Comparison of ENCODE assay signal across 13 cellular contexts in genomic region chr7:35680403-35681013, GRCh38. TPM values are rescaled to one million over a fixed set of nuclear protein-coding genes. Genes with fewer than 3 reads are reported as not detected.
A peak's percentile ranks its signal among the peaks of the same experiment; 100 is the strongest.
DNase-seq lines count a peak whose midpoint lies in the region; ATAC-seq and FAIRE-seq lines count a peak whose summit lies in the region.
"Had no signal": no experiment of that assay in that cellular context is flagged by ENCODE, and none has a peak within 500 bp of the region (broad histone marks: within the 10 kb centered on the region; RNA-seq: fewer than 3 reads in every experiment).

No MANE protein-coding gene starts in this region.

- H3K79me2 ChIP-seq in mesendoderm (ENCODE audit: control insufficient read depth, insufficient read depth, low read length) = no peaks in the 10 kb centered on the region

- H2BK5ac ChIP-seq in mesendoderm (ENCODE audit: low read length) = no peak overlapping the region
- no peak overlapping the region for H2BK5ac ChIP-seq in neuronal stem cell (ENCODE audit: low read length)

- H3K4me1 ChIP-seq in mesendoderm (ENCODE audit: control insufficient read depth, low read depth, low read length) (no peaks in the 10 kb centered on the region), neuronal stem cell (ENCODE audit: control insufficient read depth in 2 of 2, insufficient read depth in 1 of 2, low read depth in 1 of 2, low read length in 2 of 2) (peaks cover 0 to 2% of the 10 kb centered on the region in 2 donors)

- H3K27ac Mint-ChIP-seq in activated CD8-positive, alpha-beta T cell treated with anti-CD3 and anti-CD28 coated beads, Interleukin-2, amount 10 ng/mL, durations not matched to agents 7 days and 5 days = peak overlapping the region; percentile 4

- H3K36me3 ChIP-seq in mesendoderm (ENCODE audit: control insufficient read depth, insufficient read depth, low read length) = no peaks in the 10 kb centered on the region
- peaks cover 2 to 11% of the 10 kb centered on the region in 2 donors for H3K36me3 ChIP-seq in neuronal stem cell (replicated peaks in 1 of 2; ENCODE audit: control insufficient read depth in 2 of 2, insufficient read depth in 2 of 2, low read length in 2 of 2)

- H2BK15ac ChIP-seq in mesendoderm (replicated peaks; ENCODE audit: low read depth) (no peak overlapping the region), neuronal stem cell (ENCODE audit: low read length) (no peak overlapping the region)

- H3K9me3 Mint-ChIP-seq in activated CD8-positive, alpha-beta T cell treated with anti-CD3 and anti-CD28 coated beads, Interleukin-2, amount 10 ng/mL, durations not matched to agents 7 days and 5 days (ENCODE audit: insufficient read depth) = no peaks in the 10 kb centered on the region

- H3K56ac ChIP-seq in mesendoderm (ENCODE audit: low read length) = no peak overlapping the region

- H3K23ac ChIP-seq in mesendoderm (ENCODE audit: low read length) = no peak overlapping the region
- H3K23ac ChIP-seq in neuronal stem cell (ENCODE audit: low read depth, low read length, poor library complexity) = no peak overlapping the region

- no peak overlapping the region for H3K4ac ChIP-seq in mesendoderm (ENCODE audit: low read depth, low read length)
- no peak overlapping the region for H3K4ac ChIP-seq in neuronal stem cell (ENCODE audit: low read length)

- ATAC-seq in activated CD8-positive, alpha-beta T cell treated with anti-CD3 and anti-CD28 coated beads, Interleukin-2, amount 10 ng/mL, durations not matched to agents 7 days and 5 days = peak; percentile 47
- no peak for ATAC-seq in GM19351 (IDR thresholded peaks at IDR 0.05; ENCODE audit: unreplicated experiment)
- ATAC-seq: left colon had no signal

- H3K4me3 ChIP-seq in mesendoderm (ENCODE audit: low read length) = no peak overlapping the region
- no peak overlapping the region for H3K4me3 ChIP-seq in neuronal stem cell (ENCODE audit: low read length in 2 of 2)
- H3K4me3 ChIP-seq: skin epidermis, thyroid gland had no signal

- POLR2A ChIA-PET in activated CD8-positive, alpha-beta T cell treated with anti-CD3 and anti-CD28 coated beads, Interleukin-2, amount 10 ng/mL, durations not matched to agents 7 days and 5 days (lab: Charles Lee) = interaction anchor here (0.6 kb wide), 1 partner anchor 120 kb away, joined by 3 read pairs; the partner anchor contains the start of gene SEPTIN7

- H2AFZ ChIP-seq in neuronal stem cell (ENCODE audit: low read length) = no peak overlapping the region

- no peak overlapping the region for H4K91ac ChIP-seq in neuronal stem cell (ENCODE audit: low read depth, low read length, poor library complexity)

- no peak overlapping the region for H4K5ac ChIP-seq in mesendoderm (ENCODE audit: low read length)

- H2BK12ac ChIP-seq in neuronal stem cell (ENCODE audit: low read length) = no peak overlapping the region

- H3K9ac ChIP-seq in mesendoderm (ENCODE audit: low read length) (no peak overlapping the region), neuronal stem cell (ENCODE audit: low read depth, low read length, poor library complexity) (no peak overlapping the region)

- H3K4me2 ChIP-seq in mesendoderm (ENCODE audit: low read length) (no peak overlapping the region), neuronal stem cell (ENCODE audit: insufficient read depth, low read length, poor library complexity, severe bottlenecking) (no peak overlapping the region)

- H3K4me3 Mint-ChIP-seq in activated CD8-positive, alpha-beta T cell treated with anti-CD3 and anti-CD28 coated beads, Interleukin-2, amount 10 ng/mL, durations not matched to agents 7 days and 5 days = no peak overlapping the region

- no peak overlapping the region for H2BK120ac ChIP-seq in mesendoderm (ENCODE audit: low read depth, low read length)
- H2BK120ac ChIP-seq in neuronal stem cell (ENCODE audit: low read depth, low read length) = no peak overlapping the region

- no peak overlapping the region for H3K14ac ChIP-seq in neuronal stem cell (ENCODE audit: low read length)

- H3K18ac ChIP-seq in mesendoderm (ENCODE audit: low read length) (no peak overlapping the region), neuronal stem cell (ENCODE audit: low read length) (no peak overlapping the region)

- FAIRE-seq in GM19239 (lab: Jason Lieb, UNC) = peak; percentile 66
- FAIRE-seq: endothelial cell of umbilical vein had no signal

- no peak overlapping the region for H3K27ac ChIP-seq in mesendoderm (ENCODE audit: low read depth, low read length)
- H3K27ac ChIP-seq in neuronal stem cell (replicated peaks; ENCODE audit: low read length) = no peak overlapping the region
- H3K27ac ChIP-seq: skin epidermis, thyroid gland had no signal

- no peak overlapping the region for H4K8ac ChIP-seq in mesendoderm (ENCODE audit: low read depth, low read length)
- no peak overlapping the region for H4K8ac ChIP-seq in neuronal stem cell (ENCODE audit: low read depth, low read length)

- peaks cover 38% of the 10 kb centered on the region for H3K4me1 Mint-ChIP-seq in activated CD8-positive, alpha-beta T cell treated with anti-CD3 and anti-CD28 coated beads, Interleukin-2, amount 10 ng/mL, durations not matched to agents 7 days and 5 days (ENCODE audit: low read depth)

- WGBS in mesendoderm (ENCODE audit: extremely low coverage, insufficient coverage, low lambda C conversion rate) = no CpG with 5 or more reads among the region's 2 CpGs
- WGBS in neuronal stem cell (ENCODE audit: extremely low coverage in 2 of 2, insufficient read length in 2 of 2, insufficient replicate concordance in 1 of 2), 2 donors = no CpG with 5 or more reads among the region's 2 CpGs

- H3K27me3 ChIP-seq in mesendoderm (ENCODE audit: insufficient read depth, low read length, poor library complexity) = no peaks in the 10 kb centered on the region
- no peaks in the 10 kb centered on the region for H3K27me3 ChIP-seq in neuronal stem cell (ENCODE audit: control insufficient read depth in 3 of 3, insufficient read depth in 3 of 3, low read depth in 1 of 3, low read length in 3 of 3)
- H3K27me3 ChIP-seq: thyroid gland had no signal

- peaks cover 0 to 4% of the 10 kb centered on the region in 2 donors for H3K9me3 ChIP-seq in neuronal stem cell (replicated peaks in 1 of 2; ENCODE audit: control insufficient read depth in 2 of 2, insufficient read depth in 1 of 2, low read depth in 1 of 2, low read length in 2 of 2)
- H3K9me3 ChIP-seq: thyroid gland had no signal

- H3K27me3 Mint-ChIP-seq in activated CD8-positive, alpha-beta T cell treated with anti-CD3 and anti-CD28 coated beads, Interleukin-2, amount 10 ng/mL, durations not matched to agents 7 days and 5 days (ENCODE audit: low read depth) = no peaks in the 10 kb centered on the region

- H3K79me1 ChIP-seq in mesendoderm (ENCODE audit: low read length) = peaks cover 7% of the 10 kb centered on the region
- H3K79me1 ChIP-seq in neuronal stem cell (ENCODE audit: low read depth, low read length) = no peaks in the 10 kb centered on the region

- CTCF ChIA-PET in activated CD8-positive, alpha-beta T cell treated with anti-CD3 and anti-CD28 coated beads, Interleukin-2, amount 10 ng/mL, durations not matched to agents 7 days and 5 days (lab: Charles Lee) = interaction anchor here (0.6 to 0.8 kb wide), 2 partner anchors 14 to 116 kb away, joined by 3 read pairs; partner anchors contain the start of gene HERPUD2

- DNase-seq in COR-L47 (lab: John Stamatoyannopoulos, UW) (peak; percentile 1), GM19239 (ENCODE audit: insufficient read length, low spot score) (no peak), mesendoderm (peak; percentile 33), activated gamma-delta T cell (lab: John Stamatoyannopoulos, UW) (no peak), neuronal stem cell (ENCODE audit: low spot score) (no peak)
- DNase-seq in activated CD8-positive, alpha-beta T cell treated with anti-CD3 and anti-CD28 coated beads, Interleukin-2, amount 10 ng/mL, durations not matched to agents 7 days and 5 days = no peak
- DNase-seq: left colon, NCI-H524, nucleus accumbens, thyroid gland had no signal

- peaks cover 37% of the 10 kb centered on the region for H3K36me3 Mint-ChIP-seq in activated CD8-positive, alpha-beta T cell treated with anti-CD3 and anti-CD28 coated beads, Interleukin-2, amount 10 ng/mL, durations not matched to agents 7 days and 5 days (ENCODE audit: low read depth)

- H2AK5ac ChIP-seq in mesendoderm (ENCODE audit: low read length) (no peak overlapping the region), neuronal stem cell (ENCODE audit: low read depth, low read length) (no peak overlapping the region)

RNA-seq across cellular contexts. Expression of gene HERPUD2, which starts 14.4 kb away (rescaled TPM):
- 10 to 100 TPM; 30.4 to 31.3 TPM for total RNA-seq in activated CD8-positive, alpha-beta T cell treated with anti-CD3 and anti-CD28 coated beads, Interleukin-2, amount 10 ng/mL, durations not matched to agents 7 days and 5 days
- polyA plus RNA-seq in mesendoderm (2013, experiment 1 of 2) = 16.0 TPM
- 17.2 TPM for polyA plus RNA-seq in mesendoderm (2013, experiment 2 of 2)
- polyA plus RNA-seq in neuronal stem cell (2013, experiment 1 of 2) = 36.4 TPM
- polyA plus RNA-seq in neuronal stem cell (2013, experiment 2 of 2) = 37.9 TPM

Comparison
In these comparisons a context has a peak if more than half of its experiments do, and no peak if none do; other contexts are left out.
1. DNase-seq: peak in COR-L47 (single experiment) and mesendoderm (single experiment); none in GM19239 (single experiment), activated CD8-positive, alpha-beta T cell treated with anti-CD3 and anti-CD28 coated beads, Interleukin-2, amount 10 ng/mL, durations not matched to agents 7 days and 5 days (single experiment), activated gamma-delta T cell (single experiment) and neuronal stem cell (single experiment).